ENCODE assay signal across 1 cellular context in genomic region chr7:155845226-155845625, GRCh38.
TF ChIP-seq lines count a peak whose summit lies in the region.

No MANE protein-coding gene starts in this region.

TF ChIP-seq in HepG2, 621 proteins besides CTCF, POLR2A, EP300 and RAD21:
- no peak for TF ChIP-seq MATR3 (CRISPR knock-in tag; IDR thresholded peaks at IDR 0.05)
- TF ChIP-seq GABPA (IDR thresholded peaks at IDR 0.05; ENCODE audit: low read depth, low read length) = no peak
- no peak for TF ChIP-seq GABPA (CRISPR knock-in tag; IDR thresholded peaks at IDR 0.05; ENCODE audit: low read depth)
- no peak for TF ChIP-seq ZNF501 (CRISPR knock-in tag; IDR thresholded peaks at IDR 0.05)
- TF ChIP-seq SALL2 (CRISPR knock-in tag; IDR thresholded peaks at IDR 0.05) = no peak
- TF ChIP-seq MTF2 (CRISPR knock-in tag; IDR thresholded peaks at IDR 0.05; ENCODE audit: borderline replicate concordance) = no peak
- TF ChIP-seq TOPORS (CRISPR knock-in tag; IDR thresholded peaks at IDR 0.05) = no peak
- no peak for TF ChIP-seq CHD4 (IDR thresholded peaks at IDR 0.05; ENCODE audit: borderline replicate concordance, low read length)
- TF ChIP-seq NFIC (IDR thresholded peaks at IDR 0.05; ENCODE audit: low read length) = no peak
- TF ChIP-seq ARNTL (CRISPR knock-in tag; IDR thresholded peaks at IDR 0.05) = no peak
